ENCODE assay signal across 21 cellular contexts in genomic region chr12:109527489-109528123, GRCh38.
"Had no signal": no experiment of that assay in that cellular context is flagged by ENCODE, and none has a peak within 500 bp of the region (broad histone marks: within the 10 kb centered on the region; RNA-seq: fewer than 3 reads in every experiment).

No MANE protein-coding gene starts in this region.

- H3K4me3 ChIP-seq: K562 had no signal

- DNase-seq: activated CD4-positive, alpha-beta memory T cell treated with anti-CD3 and anti-CD28 coated beads for 36 hours; activated CD4-positive, alpha-beta T cell treated with anti-CD3 and anti-CD28 coated beads, Interleukin-2, amount 10 ng/mL, durations not matched to agents 7 days and 5 days; activated CD4-positive, CD25-positive, alpha-beta regulatory T cell; activated CD8-positive, alpha-beta memory T cell treated with anti-CD3 and anti-CD28 coated beads, Interleukin-2, amount 50 U/mL, for 4 hours; activated T-cell treated with anti-CD3 and anti-CD28 coated beads, Interleukin-2, amount 50 U/mL, for 72 hours; brain microvascular endothelial cell; central memory CD4-positive, alpha-beta T cell; Karpas-422; MM.1S; NCI-H1105 treated with DMSO at 0.1 percent for 48 hours; NCI-H1930; NCI-H345; NCI-H510A; NCI-H526 treated with DMSO at 0.1 percent for 48 hours; NCI-H82; SIG-M5; T-helper 17 cell; T-helper 9 cell had no signal

- H3K27me3 ChIP-seq: brain microvascular endothelial cell had no signal

- H3K4me3 Mint-ChIP-seq: activated CD4-positive, alpha-beta memory T cell treated with anti-CD3 and anti-CD28 coated beads for 36 hours; activated CD4-positive, alpha-beta T cell treated with anti-CD3 and anti-CD28 coated beads, Interleukin-2, amount 10 ng/mL, durations not matched to agents 7 days and 5 days; activated T-cell treated with anti-CD3 and anti-CD28 coated beads, Interleukin-2, amount 50 U/mL, for 72 hours; T-helper 17 cell had no signal

- H3K36me3 Mint-ChIP-seq: activated naive CD4-positive, alpha-beta T cell treated with anti-CD3 and anti-CD28 coated beads, Interleukin-2, amount 50 U/mL, for 72 hours had no signal

- H3K4me1 Mint-ChIP-seq: activated CD4-positive, alpha-beta T cell treated with anti-CD3 and anti-CD28 coated beads, Interleukin-2, amount 10 ng/mL, durations not matched to agents 7 days and 5 days; T-helper 17 cell had no signal

- FAIRE-seq: K562 had no signal

- H3K9me3 Mint-ChIP-seq: activated CD4-positive, alpha-beta memory T cell treated with anti-CD3 and anti-CD28 coated beads for 36 hours; activated CD4-positive, alpha-beta T cell treated with anti-CD3 and anti-CD28 coated beads, Interleukin-2, amount 10 ng/mL, durations not matched to agents 7 days and 5 days; activated naive CD4-positive, alpha-beta T cell treated with anti-CD3 and anti-CD28 coated beads, Interleukin-2, amount 50 U/mL, for 72 hours; activated T-cell treated with anti-CD3 and anti-CD28 coated beads, Interleukin-2, amount 50 U/mL, for 72 hours; activated T-helper 2 cell treated with anti-CD3 and anti-CD28 coated beads, Interferon-gamma antibody, Interleukin-2, Interleukin-4, amounts not matched to agents 10 μg/mL and 5 μg/mL and 100 μg/mL, durations not matched to agents 14 hours and 24 hours and 36 hours had no signal

- H3K27ac ChIP-seq: brain microvascular endothelial cell had no signal

- H3K27me3 Mint-ChIP-seq: activated CD4-positive, alpha-beta memory T cell treated with anti-CD3 and anti-CD28 coated beads for 36 hours; activated CD4-positive, alpha-beta T cell treated with anti-CD3 and anti-CD28 coated beads, Interleukin-2, amount 10 ng/mL, durations not matched to agents 7 days and 5 days; T-helper 17 cell had no signal

- ATAC-seq: activated naive CD4-positive, alpha-beta T cell treated with anti-CD3 and anti-CD28 coated beads, Interleukin-2, amount 50 U/mL, for 72 hours; activated T-cell treated with anti-CD3 and anti-CD28 coated beads, Interleukin-2, amount 50 U/mL, for 72 hours; K562; T-helper 17 cell had no signal

- H3K27ac Mint-ChIP-seq: activated CD4-positive, alpha-beta memory T cell treated with anti-CD3 and anti-CD28 coated beads for 36 hours; activated CD4-positive, alpha-beta T cell treated with anti-CD3 and anti-CD28 coated beads, Interleukin-2, amount 10 ng/mL, durations not matched to agents 7 days and 5 days; activated T-cell treated with anti-CD3 and anti-CD28 coated beads, Interleukin-2, amount 50 U/mL, for 72 hours; activated T-helper 2 cell treated with anti-CD3 and anti-CD28 coated beads, Interferon-gamma antibody, Interleukin-2, Interleukin-4, amounts not matched to agents 10 μg/mL and 5 μg/mL and 100 μg/mL, durations not matched to agents 14 hours and 24 hours and 36 hours; T-helper 17 cell had no signal
